1 cellular context compared by ENCODE assay signal in the genomic region with DNA sequence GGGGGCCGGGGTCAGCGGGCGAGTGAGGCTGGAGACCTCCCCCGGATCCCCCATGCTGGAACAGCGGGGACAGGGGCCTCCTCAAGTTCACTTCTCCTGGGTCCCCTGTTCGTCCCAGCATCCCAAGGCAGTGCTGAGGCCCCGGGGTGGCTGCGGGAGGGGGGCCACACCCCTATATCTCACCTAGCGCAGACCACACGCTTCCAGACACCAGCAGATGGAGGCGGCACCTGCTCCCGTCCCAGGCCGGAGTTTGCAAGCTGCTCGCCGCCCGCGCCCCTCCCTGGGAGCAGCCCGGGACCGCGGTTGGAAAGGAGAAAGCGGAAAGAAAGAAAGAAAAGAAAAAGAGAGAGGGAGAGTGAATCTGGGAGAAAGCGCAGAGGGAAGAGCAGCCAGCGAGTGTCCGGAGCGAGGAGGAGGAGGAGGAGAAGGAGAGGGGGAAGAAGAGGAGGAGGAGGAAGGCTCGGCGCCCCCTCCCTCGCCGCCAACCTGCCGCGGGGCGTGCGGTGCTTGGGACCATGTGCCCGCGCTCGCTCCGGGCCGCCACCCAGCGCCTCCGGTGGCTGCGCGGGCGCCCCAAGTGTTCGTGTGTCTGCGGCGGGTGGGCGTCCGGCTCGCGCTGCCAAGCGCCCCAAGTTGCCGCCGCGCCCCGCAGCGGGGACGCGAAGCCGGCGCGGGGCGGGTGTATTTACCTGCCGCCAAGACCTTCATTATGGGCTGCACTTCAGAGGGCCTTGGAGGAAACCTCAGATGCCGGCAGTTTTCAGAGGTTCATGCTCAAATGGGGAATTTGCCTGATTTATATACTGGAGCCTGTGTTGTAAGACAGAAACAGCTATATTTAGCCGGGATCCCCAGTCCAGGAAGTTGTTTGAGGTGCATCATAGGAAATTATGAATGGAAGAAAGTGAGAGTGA.
A peak's percentile ranks its signal among the peaks of the same experiment; 100 is the strongest.
TF ChIP-seq lines count a peak whose summit lies in the region.

Gene LIF (minus strand): TSS at position 775 of the 917 bp plus-strand sequence. CDS start 64 bp downstream, at position 711.

TF ChIP-seq in GM12878, 131 proteins besides CTCF, POLR2A, EP300 and RAD21 (continued from another document):
- TF ChIP-seq IRF5 (IDR thresholded peaks at IDR 0.05; ENCODE audit: borderline replicate concordance): no peak
- TF ChIP-seq FOS (IDR thresholded peaks at IDR 0.05; ENCODE audit: borderline replicate concordance, extremely low read depth, insufficient read length): no peak
- no peak for TF ChIP-seq ZNF274 (IDR thresholded peaks at IDR 0.05; ENCODE audit: insufficient read depth, insufficient read length)
- TF ChIP-seq, protein P1, sequence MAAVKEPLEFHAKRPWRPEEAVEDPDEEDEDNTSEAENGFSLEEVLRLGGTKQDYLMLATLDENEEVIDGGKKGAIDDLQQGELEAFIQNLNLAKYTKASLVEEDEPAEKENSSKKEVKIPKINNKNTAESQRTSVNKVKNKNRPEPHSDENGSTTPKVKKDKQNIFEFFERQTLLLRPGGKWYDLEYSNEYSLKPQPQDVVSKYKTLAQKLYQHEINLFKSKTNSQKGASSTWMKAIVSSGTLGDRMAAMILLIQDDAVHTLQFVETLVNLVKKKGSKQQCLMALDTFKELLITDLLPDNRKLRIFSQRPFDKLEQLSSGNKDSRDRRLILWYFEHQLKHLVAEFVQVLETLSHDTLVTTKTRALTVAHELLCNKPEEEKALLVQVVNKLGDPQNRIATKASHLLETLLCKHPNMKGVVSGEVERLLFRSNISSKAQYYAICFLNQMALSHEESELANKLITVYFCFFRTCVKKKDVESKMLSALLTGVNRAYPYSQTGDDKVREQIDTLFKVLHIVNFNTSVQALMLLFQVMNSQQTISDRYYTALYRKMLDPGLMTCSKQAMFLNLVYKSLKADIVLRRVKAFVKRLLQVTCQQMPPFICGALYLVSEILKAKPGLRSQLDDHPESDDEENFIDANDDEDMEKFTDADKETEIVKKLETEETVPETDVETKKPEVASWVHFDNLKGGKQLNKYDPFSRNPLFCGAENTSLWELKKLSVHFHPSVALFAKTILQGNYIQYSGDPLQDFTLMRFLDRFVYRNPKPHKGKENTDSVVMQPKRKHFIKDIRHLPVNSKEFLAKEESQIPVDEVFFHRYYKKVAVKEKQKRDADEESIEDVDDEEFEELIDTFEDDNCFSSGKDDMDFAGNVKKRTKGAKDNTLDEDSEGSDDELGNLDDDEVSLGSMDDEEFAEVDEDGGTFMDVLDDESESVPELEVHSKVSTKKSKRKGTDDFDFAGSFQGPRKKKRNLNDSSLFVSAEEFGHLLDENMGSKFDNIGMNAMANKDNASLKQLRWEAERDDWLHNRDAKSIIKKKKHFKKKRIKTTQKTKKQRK (IDR thresholded peaks at IDR 0.05; ENCODE audit: low read depth, low read length): no peak
- no peak for TF ChIP-seq SIN3A (IDR thresholded peaks at IDR 0.05; ENCODE audit: low read depth, low read length)
- no peak for TF ChIP-seq ZZZ3 (IDR thresholded peaks at IDR 0.05; ENCODE audit: control insufficient read depth, insufficient read length, low read depth)
- TF ChIP-seq IKZF1 (conservative IDR thresholded peaks at IDR 0.05): 0 out of 2 replicates have a peak, but pooled peaks have one; percentile 28
- TF ChIP-seq FOXK2 (IDR thresholded peaks at IDR 0.05): no peak
- no peak for TF ChIP-seq STAT1 (conservative IDR thresholded peaks at IDR 0.05)
- no peak for TF ChIP-seq MTA3 (IDR thresholded peaks at IDR 0.05; ENCODE audit: borderline replicate concordance, low read length)
- no peak for TF ChIP-seq CREM (IDR thresholded peaks at IDR 0.05; ENCODE audit: low read depth)
- no peak for TF ChIP-seq ASH2L (IDR thresholded peaks at IDR 0.05; ENCODE audit: borderline replicate concordance, low read depth)
- TF ChIP-seq SREBF1 (IDR thresholded peaks at IDR 0.05; ENCODE audit: low read length): no peak
- no peak for TF ChIP-seq PKNOX1 (IDR thresholded peaks at IDR 0.05)
- no peak for TF ChIP-seq CEBPB (IDR thresholded peaks at IDR 0.05; ENCODE audit: borderline replicate concordance in 1 of 2, low read depth in 2 of 2, low read length in 2 of 2)
- TF ChIP-seq, protein P2, sequence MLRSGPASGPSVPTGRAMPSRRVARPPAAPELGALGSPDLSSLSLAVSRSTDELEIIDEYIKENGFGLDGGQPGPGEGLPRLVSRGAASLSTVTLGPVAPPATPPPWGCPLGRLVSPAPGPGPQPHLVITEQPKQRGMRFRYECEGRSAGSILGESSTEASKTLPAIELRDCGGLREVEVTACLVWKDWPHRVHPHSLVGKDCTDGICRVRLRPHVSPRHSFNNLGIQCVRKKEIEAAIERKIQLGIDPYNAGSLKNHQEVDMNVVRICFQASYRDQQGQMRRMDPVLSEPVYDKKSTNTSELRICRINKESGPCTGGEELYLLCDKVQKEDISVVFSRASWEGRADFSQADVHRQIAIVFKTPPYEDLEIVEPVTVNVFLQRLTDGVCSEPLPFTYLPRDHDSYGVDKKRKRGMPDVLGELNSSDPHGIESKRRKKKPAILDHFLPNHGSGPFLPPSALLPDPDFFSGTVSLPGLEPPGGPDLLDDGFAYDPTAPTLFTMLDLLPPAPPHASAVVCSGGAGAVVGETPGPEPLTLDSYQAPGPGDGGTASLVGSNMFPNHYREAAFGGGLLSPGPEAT (IDR thresholded peaks at IDR 0.05; ENCODE audit: low read depth): no peak
- TF ChIP-seq BACH1 (IDR thresholded peaks at IDR 0.05; ENCODE audit: borderline replicate concordance): 0 out of 2 replicates have a peak, but pooled peaks have one; percentile 21
- TF ChIP-seq FOXM1 (IDR thresholded peaks at IDR 0.05; ENCODE audit: low read depth, low read length): no peak
